In genomic region chr6:157063935-157064322, GRCh38 we compare ENCODE assay signal across 19 cellular contexts.
"Had no signal": no experiment of that assay in that cellular context is flagged by ENCODE, and none has a peak within 500 bp of the region (broad histone marks: within the 10 kb centered on the region; RNA-seq: fewer than 3 reads in every experiment).

No MANE protein-coding gene starts in this region.

- FAIRE-seq: endometrium, frontal cortex had no signal

- H3K4me1 ChIP-seq: colonic mucosa had no signal

- H3K27me3 ChIP-seq: colonic mucosa, heart left ventricle, left lung, neural progenitor cell had no signal

- H2AFZ ChIP-seq: neural progenitor cell had no signal

- H3K27ac Mint-ChIP-seq: activated CD8-positive, alpha-beta memory T cell treated with anti-CD3 and anti-CD28 coated beads, Interleukin-2, amount 10 ng/mL, durations not matched to agents 7 days and 5 days; neural progenitor cell; T-helper 1 cell treated with Interleukin-12 subunit alpha and Interleukin-12 subunit beta and Interleukin-4 antibody, amounts not matched to agents 30 μg/mL and 1 μg/mL, for 36 hours had no signal

- H3K9ac ChIP-seq: neural progenitor cell had no signal

- H3K4me3 ChIP-seq: colonic mucosa, heart left ventricle, left lung, neural progenitor cell, prostate gland, thoracic aorta had no signal

- H3K4me3 Mint-ChIP-seq: activated CD8-positive, alpha-beta memory T cell treated with anti-CD3 and anti-CD28 coated beads, Interleukin-2, amount 10 ng/mL, durations not matched to agents 7 days and 5 days; central memory CD8-positive, alpha-beta T cell; neural progenitor cell; stimulated activated naive B cell treated with anti-CD40 and anti-IgM and Interleukin-4, amounts not matched to agents 10 μg/mL and 1 μg/mL and 100 μg/mL, for 72 hours; T-helper 1 cell treated with Interleukin-12 subunit alpha and Interleukin-12 subunit beta and Interleukin-4 antibody, amounts not matched to agents 30 μg/mL and 1 μg/mL, for 36 hours had no signal

- H3K27me3 Mint-ChIP-seq: activated CD8-positive, alpha-beta memory T cell treated with anti-CD3 and anti-CD28 coated beads, Interleukin-2, amount 10 ng/mL, durations not matched to agents 7 days and 5 days; central memory CD8-positive, alpha-beta T cell; naive B cell; stimulated activated naive B cell treated with anti-CD40 and anti-IgM and Interleukin-4, amounts not matched to agents 10 μg/mL and 1 μg/mL and 100 μg/mL, for 72 hours had no signal

- H3K27ac ChIP-seq: colonic mucosa, heart left ventricle, left lung, neural progenitor cell, prostate gland, thoracic aorta, WERI-Rb-1 had no signal

- ATAC-seq: activated CD8-positive, alpha-beta memory T cell treated with anti-CD3 and anti-CD28 coated beads, Interleukin-2, amount 10 ng/mL, durations not matched to agents 7 days and 5 days; heart left ventricle; right cardiac atrium; stimulated activated naive B cell treated with anti-CD40 and anti-IgM and Interleukin-4, amounts not matched to agents 10 μg/mL and 1 μg/mL and 100 μg/mL, for 72 hours had no signal

- H3K4me2 ChIP-seq: neural progenitor cell had no signal

- H3K9me3 Mint-ChIP-seq: central memory CD8-positive, alpha-beta T cell; naive B cell; neural progenitor cell; stimulated activated naive B cell treated with anti-CD40 and anti-IgM and Interleukin-4, amounts not matched to agents 10 μg/mL and 1 μg/mL and 100 μg/mL, for 72 hours; T-helper 1 cell treated with Interleukin-12 subunit alpha and Interleukin-12 subunit beta and Interleukin-4 antibody, amounts not matched to agents 30 μg/mL and 1 μg/mL, for 36 hours had no signal

- DNase-seq: activated CD4-positive, alpha-beta T cell treated with anti-CD3 and anti-CD28 coated beads, Interleukin-2, amount 50 U/mL, for 48 hours; activated CD8-positive, alpha-beta memory T cell treated with anti-CD3 and anti-CD28 coated beads, Interleukin-2, amount 10 ng/mL, durations not matched to agents 7 days and 5 days; activated effector memory CD4-positive, alpha-beta T cell treated with anti-CD3 and anti-CD28 coated beads, Interleukin-2, amount 50 U/mL, for 16 hours; activated naive CD4-positive, alpha-beta T cell treated with anti-CD3 and anti-CD28 coated beads, Interleukin-2, amount 50 U/mL, for 16 hours; aorta; colonic mucosa; heart left ventricle; left lung; naive B cell; right cardiac atrium; stimulated activated naive B cell treated with anti-CD40 and anti-IgM and Interleukin-4, amounts not matched to agents 10 μg/mL and 1 μg/mL and 100 μg/mL, for 72 hours; WERI-Rb-1 had no signal
